Comparison of ENCODE assay signal across 8 cellular contexts in genomic region chr12:48980389-48980952, GRCh38. TPM values are rescaled to one million over a fixed set of nuclear protein-coding genes. Genes with fewer than 3 reads are reported as not detected.
DNase-seq lines count a peak whose midpoint lies in the region; ATAC-seq and TF ChIP-seq lines count a peak whose summit lies in the region.

No MANE protein-coding gene starts in this region.

- peaks cover 0 to 13% (median 0%) of the 10 kb centered on the region in 8 donors for H3K9me3 Mint-ChIP-seq in CD4-positive, alpha-beta memory T cell
- H3K9me3 Mint-ChIP-seq in brain: peaks cover 0 to 8% (median 2%) of the 10 kb centered on the region in 5 experiments
- no peaks in the 10 kb centered on the region for H3K9me3 Mint-ChIP-seq in naive B cell

- H3K27me3 ChIP-seq in CD4-positive, alpha-beta memory T cell (ENCODE audit: insufficient read depth, low read length): peaks cover 6% of the 10 kb centered on the region

- H3K4me3 ChIP-seq in CD4-positive, alpha-beta memory T cell (ENCODE audit: low read length in 2 of 2): peak overlapping the region; percentile 66 to 73
- no peak overlapping the region for H3K4me3 ChIP-seq in NB4 (ENCODE audit: low read depth, low read length)

- peak; percentile 7 to 10 for ATAC-seq in naive B cell (ENCODE audit: low read depth in 2 of 2)
- ATAC-seq in HG02970 (IDR thresholded peaks at IDR 0.05; ENCODE audit: low FRiP score, unreplicated experiment): no peak
- no peak for ATAC-seq in HG03439 (IDR thresholded peaks at IDR 0.05; ENCODE audit: unreplicated experiment)
- no peak for ATAC-seq in GM21737 (IDR thresholded peaks at IDR 0.05; ENCODE audit: unreplicated experiment)

- CTCF ChIA-PET in CD4-positive, alpha-beta memory T cell (lab: Charles Lee; ENCODE audit: partially characterized antibody): interaction anchor here (0.8 to 13.4 kb wide), 10 partner anchors 13 to 128 kb away, joined by 3 to 244 read pairs (median 49); partner anchors contain the start of genes ARF3, DDN, DDX23 and FKBP11

- H3K9me3 ChIP-seq in CD4-positive, alpha-beta memory T cell (ENCODE audit: control insufficient read depth in 1 of 2, low read length in 2 of 2): no peaks in the 10 kb centered on the region

- H3K27ac Mint-ChIP-seq in CD4-positive, alpha-beta memory T cell: peak overlapping the region; percentile 77 to 96 (median 93)
- H3K27ac Mint-ChIP-seq in brain (no peak overlapping the region), naive B cell (peak overlapping the region; percentile 24 to 95 (median 70))

- POLR2A ChIA-PET in CD4-positive, alpha-beta memory T cell (lab: Charles Lee; ENCODE audit: partially characterized antibody): interaction anchor here (0.8 to 6.4 kb wide), 19 partner anchors 8 to 151 kb away, joined by 3 to 55 read pairs (median 5); partner anchors contain the start of genes ARF3, DDN, DDX23 and FKBP11

- H3K27ac ChIP-seq in CD4-positive, alpha-beta memory T cell (ENCODE audit: low read depth, low read length): peak overlapping the region; percentile 29
- H3K27ac ChIP-seq in caudate nucleus (ENCODE audit: low read depth, low read length): no peak overlapping the region

- peak overlapping the region; percentile 85 to 91 (median 89) for H3K4me3 Mint-ChIP-seq in CD4-positive, alpha-beta memory T cell
- H3K4me3 Mint-ChIP-seq in brain (peak overlapping the region; percentile 74 to 85 (median 82)), naive B cell (peak overlapping the region; percentile 84 to 94 (median 92))

- no peak for TF ChIP-seq POLR2A in NB4 (IDR thresholded peaks at IDR 0.05; ENCODE audit: extremely low read depth, insufficient read length)

- DNase-seq in CD4-positive, alpha-beta memory T cell: peak in 3 of 5 donors; percentile 39 to 47 (median 41)
- DNase-seq in NB4 (ENCODE audit: low read depth): peak; percentile 59
- no peak for DNase-seq in naive B cell
- no peak for DNase-seq in caudate nucleus (lab: John Stamatoyannopoulos, UW)

- no peaks in the 10 kb centered on the region for H3K36me3 ChIP-seq in CD4-positive, alpha-beta memory T cell (ENCODE audit: insufficient read depth, low read length)

- H3K27me3 Mint-ChIP-seq in CD4-positive, alpha-beta memory T cell: peaks cover 2 to 13% of the 10 kb centered on the region in 2 donors
- H3K27me3 Mint-ChIP-seq in brain (peaks cover 100% of the 10 kb centered on the region), naive B cell (peaks cover 55 to 78% (median 78%) of the 10 kb centered on the region in 3 donors)

- intact Hi-C loops in CD4-positive, alpha-beta memory T cell (cut with micrococcal nuclease): loop anchor here (1.0 to 2.0 kb wide), 4 partner anchors 8 to 44 kb away; no protein-coding TSS in a partner anchor

- peaks cover 47% of the 10 kb centered on the region for H3K4me1 ChIP-seq in CD4-positive, alpha-beta memory T cell (ENCODE audit: insufficient read depth, low read length)

- TF ChIP-seq CTCF in NB4 (IDR thresholded peaks at IDR 0.05; ENCODE audit: low read depth, low read length): peak; percentile 10
- no peak for TF ChIP-seq CTCF in brain (conservative IDR thresholded peaks at IDR 0.05)

- H3K36me3 Mint-ChIP-seq in CD4-positive, alpha-beta memory T cell: peaks cover 0 to 1% of the 10 kb centered on the region in 2 donors
- no peaks in the 10 kb centered on the region for H3K36me3 Mint-ChIP-seq in brain
- peaks cover 0 to 15% of the 10 kb centered on the region in 2 donors for H3K36me3 Mint-ChIP-seq in naive B cell

- H3K4me1 Mint-ChIP-seq in CD4-positive, alpha-beta memory T cell: peaks cover 33 to 58% (median 44%) of the 10 kb centered on the region in 4 donors
- peaks cover 66% of the 10 kb centered on the region for H3K4me1 Mint-ChIP-seq in brain
- peaks cover 46 to 48% (median 47%) of the 10 kb centered on the region in 3 donors for H3K4me1 Mint-ChIP-seq in naive B cell

RNA-seq across cellular contexts. Expression of gene WNT1, which starts 2.3 kb away (rescaled TPM):
- 1 to 10 TPM; 1.8 to 2.8 TPM for total RNA-seq in CD4-positive, alpha-beta memory T cell
- 1 to 10 TPM in 1 of 2 donors, under 1 TPM in 1; 0.55 to 1.1 TPM for polyA plus RNA-seq in CD4-positive, alpha-beta memory T cell
- polyA plus RNA-seq in brain (ENCODE audit: insufficient read depth, low read depth, low replicate concordance): not detected
- under 1 TPM in 1 of 6 donors, not detected in 5; 0.23 TPM for polyA plus RNA-seq in naive B cell (ENCODE audit: low read depth in 6 of 6)

RNA-seq across cellular contexts. Expression of gene WNT10B, which starts 8.9 kb away (rescaled TPM):
- 10 to 100 TPM; 12.9 to 13.0 TPM for total RNA-seq in CD4-positive, alpha-beta memory T cell
- under 1 TPM; 0.56 to 0.72 TPM for polyA plus RNA-seq in CD4-positive, alpha-beta memory T cell
- 2.4 TPM for polyA plus RNA-seq in brain (ENCODE audit: insufficient read depth, low read depth, low replicate concordance)
- polyA plus RNA-seq in naive B cell (ENCODE audit: low read depth in 6 of 6): not detected

RNA-seq across cellular contexts. Expression of gene DDN, which starts 18.7 kb away (rescaled TPM):
- not detected for total RNA-seq in CD4-positive, alpha-beta memory T cell
- polyA plus RNA-seq in CD4-positive, alpha-beta memory T cell: not detected
- polyA plus RNA-seq in brain (ENCODE audit: insufficient read depth, low read depth, low replicate concordance): 41.5 TPM
- polyA plus RNA-seq in naive B cell (ENCODE audit: low read depth in 6 of 6): under 1 TPM in 5 of 6 donors, not detected in 1; 0.12 to 0.52 (median 0.20) TPM

RNA-seq across cellular contexts. Expression of gene ARF3, which starts 23.2 kb away (rescaled TPM):
- total RNA-seq in CD4-positive, alpha-beta memory T cell: 10 to 100 TPM; 69.8 to 77.5 TPM
- polyA plus RNA-seq in CD4-positive, alpha-beta memory T cell: 10 to 100 TPM; 22.6 to 31.2 TPM
- polyA plus RNA-seq in brain (ENCODE audit: insufficient read depth, low read depth, low replicate concordance) (201 TPM), naive B cell (ENCODE audit: low read depth in 6 of 6) (10 to 100 TPM; 21.7 to 40.3 (median 25.8) TPM)

RNA-seq across cellular contexts. Expression of gene PRKAG1, which starts 38.1 kb away (rescaled TPM):
- 10 to 100 TPM; 48.9 to 53.7 TPM for total RNA-seq in CD4-positive, alpha-beta memory T cell
- polyA plus RNA-seq in CD4-positive, alpha-beta memory T cell: 10 to 100 TPM; 47.8 to 50.3 TPM
- polyA plus RNA-seq in brain (ENCODE audit: insufficient read depth, low read depth, low replicate concordance) (54.4 TPM), naive B cell (ENCODE audit: low read depth in 6 of 6) (10 to 100 TPM; 36.2 to 76.2 (median 52.1) TPM)

Comparison
In these comparisons a context has a peak if more than half of its experiments do, and no peak if none do; other contexts are left out.
1. DNase-seq: peak in CD4-positive, alpha-beta memory T cell (3 of 5) and NB4 (single experiment); none in naive B cell (single experiment) and caudate nucleus (0 of 61).
2. H3K27ac Mint-ChIP-seq: peak in CD4-positive, alpha-beta memory T cell (7 of 7) and naive B cell (6 of 6); none in brain (0 of 5).
3. ATAC-seq: peak in naive B cell (2 of 2); none in HG02970 (single experiment), HG03439 (single experiment) and GM21737 (single experiment).
4. RNA of gene DDN, which starts 18.7 kb away (polyA plus RNA-seq): 41.5 TPM in brain (single experiment); 0.12 to 0.52 TPM in naive B cell and not detected in CD4-positive, alpha-beta memory T cell; every median in the first group is over 10 times any median in the second.
5. Peak in every context shown above with its lines, with median percentiles within 50 percentile points of each other: H3K4me3 Mint-ChIP-seq.